8 cellular contexts compared by ENCODE assay signal in the genomic region with DNA sequence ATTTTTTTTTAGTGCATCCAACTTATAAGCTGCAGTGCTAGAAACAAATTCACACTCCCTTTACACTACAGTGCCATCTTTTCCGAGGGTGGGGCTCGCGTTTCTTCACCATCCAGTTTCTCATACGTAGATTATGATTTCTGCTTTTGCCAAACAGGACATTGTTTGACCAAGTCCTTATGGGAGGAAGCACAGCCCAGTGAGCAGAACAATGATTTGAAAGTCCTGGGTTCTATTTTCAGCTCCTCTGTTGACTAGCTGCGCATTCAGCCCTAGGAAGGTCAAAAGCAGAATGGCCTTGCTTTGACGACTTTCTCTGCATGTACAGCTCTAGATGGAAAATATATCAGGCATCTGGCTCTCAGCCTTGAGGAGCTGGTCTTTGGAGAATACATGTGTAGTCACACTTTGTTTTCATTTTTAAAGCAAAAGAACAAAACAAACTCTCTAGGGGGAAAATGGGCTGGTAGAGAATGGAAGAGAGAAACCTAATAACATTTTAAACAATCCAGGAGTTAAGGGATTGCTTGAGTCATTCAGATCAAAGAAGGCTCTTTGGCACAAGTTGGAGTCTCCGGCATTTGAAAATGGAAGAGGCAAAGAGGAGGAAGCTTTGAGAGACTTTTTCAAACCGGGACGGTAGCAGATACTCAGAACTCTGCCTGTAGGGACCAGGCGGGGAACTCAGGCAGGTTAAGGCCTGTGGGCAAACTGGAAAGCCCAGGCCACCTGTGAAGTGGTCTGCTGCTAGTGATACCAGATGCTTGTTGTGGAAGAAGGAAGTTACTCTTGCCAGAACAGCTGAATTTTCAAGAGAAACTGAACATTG.
DNase-seq lines count a peak whose midpoint lies in the region; ATAC-seq, FAIRE-seq and TF ChIP-seq lines count a peak whose summit lies in the region.

No MANE protein-coding gene starts in this region.

- H3K27ac Mint-ChIP-seq in memory B cell: peak overlapping the region; percentile 100

- DNase-seq in GM18507 (ENCODE audit: extremely low spot score, insufficient read length, low read depth) (no peak), memory B cell (ENCODE audit: low spot score in 2 of 2) (peak; percentile 58 to 63), NCI-H1930 (lab: John Stamatoyannopoulos, UW) (no peak), NCI-H748 treated with DMSO at 0.1 percent for 48 hours (lab: John Stamatoyannopoulos, UW) (no peak), NCI-H82 (lab: John Stamatoyannopoulos, UW) (no peak), retina (no peak)

- H3K9me2 ChIP-seq in OCI-LY1 (ENCODE audit: low read depth, low read length): no peaks in the 10 kb centered on the region

- TF ChIP-seq CTCF in OCI-LY1 (IDR thresholded peaks at IDR 0.05; ENCODE audit: low read length): no peak

- peaks cover 63% of the 10 kb centered on the region for H3K4me1 ChIP-seq in OCI-LY1 (ENCODE audit: insufficient read depth, low read length, severe bottlenecking)

- H3K9ac ChIP-seq in OCI-LY1 (ENCODE audit: low read length): peak overlapping the region; percentile 80

- no peaks in the 10 kb centered on the region for H3K27me3 ChIP-seq in OCI-LY1 (ENCODE audit: insufficient read depth, low read length)

- H3K4me3 ChIP-seq in OCI-LY1 (ENCODE audit: low read depth, low read length, poor library complexity, severe bottlenecking): peak overlapping the region; percentile 42

- peaks cover 3% of the 10 kb centered on the region for H3K9me3 Mint-ChIP-seq in memory B cell

- 0 out of 2 replicates have a peak, but pooled peaks cover 6% of the 10 kb centered on the region for H3F3A ChIP-seq in OCI-LY1 (ENCODE audit: insufficient read depth, low read length)

- peak; percentile 87 for ATAC-seq in GM21786 (IDR thresholded peaks at IDR 0.05; ENCODE audit: unreplicated experiment)
- ATAC-seq in memory B cell (ENCODE audit: low read depth): peak; percentile 67

- H3K4me1 Mint-ChIP-seq in memory B cell: peaks cover 54% of the 10 kb centered on the region

- peak overlapping the region; percentile 99 for H3K27ac ChIP-seq in OCI-LY1 (ENCODE audit: low read depth, low read length, poor library complexity, severe bottlenecking)

- FAIRE-seq in GM18507 (lab: Jason Lieb, UNC): peak; percentile 99

- peak overlapping the region; percentile 79 for H3K4me3 Mint-ChIP-seq in memory B cell

- H4K20me1 ChIP-seq in OCI-LY1 (ENCODE audit: insufficient read depth, low read length): no peaks in the 10 kb centered on the region

- no peaks in the 10 kb centered on the region for H3K36me3 ChIP-seq in OCI-LY1 (ENCODE audit: insufficient read depth, low read length)

- no peaks in the 10 kb centered on the region for H3K27me3 Mint-ChIP-seq in memory B cell

- peaks cover 17% of the 10 kb centered on the region for H3K36me3 Mint-ChIP-seq in memory B cell

- H3K9me3 ChIP-seq in OCI-LY1 (ENCODE audit: low read length): no peaks in the 10 kb centered on the region

- no peaks in the 10 kb centered on the region for H3K79me2 ChIP-seq in OCI-LY1 (ENCODE audit: insufficient read depth, low read length)

- peak overlapping the region; percentile 70 for H3K4me2 ChIP-seq in OCI-LY1 (ENCODE audit: low read length)

- no peak overlapping the region for H2AFZ ChIP-seq in OCI-LY1 (ENCODE audit: low read length)

Comparison
In these comparisons a context has a peak if more than half of its experiments do, and no peak if none do; other contexts are left out.
1. DNase-seq: peak in memory B cell (2 of 2); none in GM18507 (single experiment), NCI-H1930 (0 of 2), NCI-H748 treated with DMSO at 0.1 percent for 48 hours (single experiment), NCI-H82 (single experiment) and retina (single experiment).